25 cellular contexts compared by ENCODE assay signal in genomic region chr1:7932524-7933149, GRCh38. TPM values are rescaled to one million over a fixed set of nuclear protein-coding genes. Genes with fewer than 3 reads are reported as not detected.
DNase-seq lines count a peak whose midpoint lies in the region; ATAC-seq, FAIRE-seq and TF ChIP-seq lines count a peak whose summit lies in the region.
"Had no signal": no experiment of that assay in that cellular context is flagged by ENCODE, and none has a peak within 500 bp of the region (broad histone marks: within the 10 kb centered on the region; RNA-seq: fewer than 3 reads in every experiment).

No MANE protein-coding gene starts in this region.

- H2AFZ ChIP-seq in HepG2 (ENCODE audit: low read length) = no peak overlapping the region
- H2AFZ ChIP-seq: hepatocyte had no signal

- ATAC-seq in HepG2 = peak; percentile 87
- ATAC-seq in right lobe of liver = no peak
- no peak for ATAC-seq in activated naive CD8-positive, alpha-beta T cell treated with anti-CD3 and anti-CD28 coated beads, Interleukin-2, amount 50 U/mL, for 24 hours
- ATAC-seq: esophagus mucosa, left ventricle myocardium superior had no signal

- no peak for TF ChIP-seq RAD21 in HepG2 (CRISPR knock-in tag; IDR thresholded peaks at IDR 0.05)

- H3K27me3 ChIP-seq in HepG2 (ENCODE audit: control insufficient read depth in 1 of 2, insufficient read depth in 2 of 2, low read length in 2 of 2) (peaks cover 1 to 20% of the 10 kb centered on the region in 2 experiments; a peak in 3 of 5 replicates), right lobe of liver (no peaks in the 10 kb centered on the region), HAP-1 (ENCODE audit: low read depth) (peaks cover 14% of the 10 kb centered on the region)
- H3K27me3 ChIP-seq: brain microvascular endothelial cell, thyroid gland had no signal

- no TSS peak for BruUV-seq in HepG2 (replicated peaks; lab: Mats Ljungman, UMichigan)

- H3K9me3 Mint-ChIP-seq in activated naive CD8-positive, alpha-beta T cell treated with anti-CD3 and anti-CD28 coated beads, Interleukin-2, amount 50 U/mL, for 24 hours = no peaks in the 10 kb centered on the region

- FAIRE-seq in HepG2 (lab: Jason Lieb, UNC) = no peak

- H3K4me3 ChIP-seq in HepG2 (replicated peaks in 1 of 3; ENCODE audit: insufficient read depth in 1 of 3, low read depth in 2 of 3, low read length in 3 of 3) (no peak overlapping the region), right lobe of liver (no peak overlapping the region), HAP-1 (no peak overlapping the region)
- H3K4me3 ChIP-seq: adrenal gland, hepatocyte, thyroid gland had no signal

- H3K9ac ChIP-seq in HepG2 (ENCODE audit: insufficient read depth, low read depth, low read length) = no peak overlapping the region
- H3K9ac ChIP-seq: KMS-11 had no signal

- H3K27ac Mint-ChIP-seq in activated naive CD8-positive, alpha-beta T cell treated with anti-CD3 and anti-CD28 coated beads, Interleukin-2, amount 50 U/mL, for 24 hours = peak overlapping the region; percentile 98
- H3K27ac Mint-ChIP-seq: progenitor cell of endocrine pancreas had no signal

- H4K20me1 ChIP-seq in HepG2 (ENCODE audit: insufficient read depth, low read length) = no peaks in the 10 kb centered on the region

- H3K36me3 Mint-ChIP-seq in activated naive CD8-positive, alpha-beta T cell treated with anti-CD3 and anti-CD28 coated beads, Interleukin-2, amount 50 U/mL, for 24 hours (ENCODE audit: low read depth) = peaks cover 91% of the 10 kb centered on the region

- H3K9me3 ChIP-seq in HepG2 (ENCODE audit: low read length) = no peaks in the 10 kb centered on the region
- H3K9me3 ChIP-seq in right lobe of liver = no peaks in the 10 kb centered on the region
- no peaks in the 10 kb centered on the region for H3K9me3 ChIP-seq in HAP-1
- H3K9me3 ChIP-seq: adrenal gland, thyroid gland had no signal

- no peaks in the 10 kb centered on the region for H3K27me3 Mint-ChIP-seq in activated naive CD8-positive, alpha-beta T cell treated with anti-CD3 and anti-CD28 coated beads, Interleukin-2, amount 50 U/mL, for 24 hours

- H3K27ac ChIP-seq in HepG2 (ENCODE audit: extremely low read length, insufficient read depth, low read length) (no peak overlapping the region), right lobe of liver (no peak overlapping the region)
- H3K27ac ChIP-seq: adrenal gland, brain microvascular endothelial cell, hepatocyte, KMS-11, thyroid gland, WERI-Rb-1 had no signal

- CTCF ChIA-PET in HepG2 (lab: Yijun Ruan, JAX; ENCODE audit: low intra/inter-chr PET ratio, low total read pairs) = no interaction called here

- H3K4me3 Mint-ChIP-seq in activated naive CD8-positive, alpha-beta T cell treated with anti-CD3 and anti-CD28 coated beads, Interleukin-2, amount 50 U/mL, for 24 hours = peak overlapping the region; percentile 71

- in situ Hi-C loops in HepG2 (cut with HindIII; ENCODE audit: extremely low pct_ligation_motif_present, low pct_unique_long_range_greater_than_20kb) = no loop called here
- in situ Hi-C loops in HAP-1 (cut with MboI; ENCODE audit: low sequenced_read_pairs) = no loop called here

- no peaks in the 10 kb centered on the region for H3K4me1 ChIP-seq in HepG2 (ENCODE audit: insufficient read depth, low read length)
- no peaks in the 10 kb centered on the region for H3K4me1 ChIP-seq in right lobe of liver
- no peaks in the 10 kb centered on the region for H3K4me1 ChIP-seq in HAP-1
- H3K4me1 ChIP-seq: adrenal gland, thyroid gland had no signal

- intact Hi-C loops in HepG2 (cut with micrococcal nuclease; ENCODE audit: unreplicated experiment) = no loop called here
- intact Hi-C loops in right lobe of liver (cut with DNase I) = no loop called here

- H3K4me2 ChIP-seq in HepG2 (ENCODE audit: low read depth, low read length) = no peak overlapping the region
- H3K4me2 ChIP-seq: hepatocyte, KMS-11 had no signal

- DNase-seq in HepG2 (ENCODE audit: low spot score) (no peak), right lobe of liver (no peak), NCI-H526 treated with DMSO at 0.1 percent for 48 hours (lab: John Stamatoyannopoulos, UW) (peak; percentile 8), NCI-H1436 (lab: John Stamatoyannopoulos, UW) (no peak), HAP-1 (ENCODE audit: low spot score in 2 of 2) (no peak)
- no peak for DNase-seq in activated naive CD8-positive, alpha-beta T cell treated with anti-CD3 and anti-CD28 coated beads, Interleukin-2, amount 50 U/mL, for 24 hours
- no peak for DNase-seq in stimulated activated CD4-positive, alpha-beta T cell treated with anti-CD3 and anti-CD28 coated beads, Interleukin-4, amount 100 ng/mL, for 24 hours
- DNase-seq: adrenal gland; brain microvascular endothelial cell; DMS53; effector CD8-positive, alpha-beta T cell; foreskin melanocyte; GDM1; left ventricle myocardium superior; NCI-H1694 treated with DMSO at 0.1 percent for 48 hours; RPMI8226; stimulated activated CD4-positive, alpha-beta T cell treated with anti-CD3 and anti-CD28 coated beads, Interleukin-1b, Interleukin-23, amount 100 ng/mL, for 48 hours; stimulated activated naive CD4-positive, alpha-beta T cell; thyroid gland; WERI-Rb-1 had no signal

- 30% methylated on average over 15 of the region's 15 CpGs for WGBS in HepG2 (ENCODE audit: low lambda C conversion rate)
- WGBS in right lobe of liver (ENCODE audit: insufficient coverage, low coverage, low lambda C conversion rate, missing lambda C conversion rate) = 62% methylated on average over 14 of the region's 15 CpGs

- POLR2A ChIA-PET in HepG2 (lab: Yijun Ruan, JAX) = no interaction called here

- TF ChIP-seq CTCF in HepG2 (CRISPR knock-in tag; IDR thresholded peaks at IDR 0.05) (no peak), right lobe of liver (IDR thresholded peaks at IDR 0.05) (no peak)

- TF ChIP-seq EP300 in HepG2 (IDR thresholded peaks at IDR 0.05; ENCODE audit: low read depth in 2 of 2, low read length in 2 of 2) (no peak), HepG2 (CRISPR knock-in tag; IDR thresholded peaks at IDR 0.05; ENCODE audit: borderline replicate concordance) (no peak)

- H3K36me3 ChIP-seq in HepG2 (replicated peaks in 1 of 2; ENCODE audit: control insufficient read depth in 1 of 2, insufficient read depth in 2 of 2, low read length in 2 of 2) (no peaks in the 10 kb centered on the region), right lobe of liver (no peaks in the 10 kb centered on the region), HAP-1 (replicated peaks) (no peaks in the 10 kb centered on the region)
- H3K36me3 ChIP-seq: adrenal gland, brain microvascular endothelial cell, thyroid gland, WERI-Rb-1 had no signal

- H3K4me1 Mint-ChIP-seq in activated naive CD8-positive, alpha-beta T cell treated with anti-CD3 and anti-CD28 coated beads, Interleukin-2, amount 50 U/mL, for 24 hours = peaks cover 93% of the 10 kb centered on the region

- TF ChIP-seq POLR2A in HepG2 (IDR thresholded peaks at IDR 0.05; ENCODE audit: insufficient read depth in 1 of 2, low read depth in 2 of 2, low read length in 2 of 2) (no peak), right lobe of liver (IDR thresholded peaks at IDR 0.05) (no peak)

- no peaks in the 10 kb centered on the region for H3K79me2 ChIP-seq in HepG2 (ENCODE audit: insufficient read depth, low read length)
- H3K79me2 ChIP-seq: hepatocyte had no signal

RNA-seq across cellular contexts. Expression of gene TNFRSF9, which starts 8.0 kb away (rescaled TPM):
- total RNA-seq in HepG2 (2016; rRNA removed; fragmentation: Illumina TruSeq; extraction: Trizol) (0.07 TPM in 2 replicates), right lobe of liver (under 1 TPM in 4 of 6 experiments, not detected in 2; 0.06 to 0.22 (median 0.10) TPM)
- total RNA-seq in HepG2 (2016; cell fraction: cytosol; rRNA removed; fragmentation: Illumina TruSeq; extraction: Trizol; ENCODE audit: low read depth) = not detected in 2 replicates
- total RNA-seq in HepG2 (2016; cell fraction: insoluble cytoplasmic fraction; rRNA removed; fragmentation: Illumina TruSeq; extraction: Trizol) = 0.11 and 0.12 TPM in 2 replicates
- 0.03 and 0.15 TPM in 2 replicates for total RNA-seq in HepG2 (2016; cell fraction: membrane; rRNA removed; fragmentation: Illumina TruSeq; extraction: Trizol)
- not detected in 2 replicates for total RNA-seq in HepG2 (2016; cell fraction: nucleus; rRNA removed; fragmentation: Illumina TruSeq; extraction: Trizol)
- polyA plus RNA-seq in HepG2 (2011; rRNA removed) = not detected in 2 replicates
- 0.03 TPM in 1 of 2 replicates, not detected in the other for polyA plus RNA-seq in HepG2 (2011; cell fraction: cytosol; rRNA removed)
- not detected in 2 replicates for polyA plus RNA-seq in HepG2 (2011; cell fraction: nucleus; rRNA removed)
- not detected in 2 replicates for polyA plus RNA-seq in HepG2 (2012)
- polyA plus RNA-seq in HepG2 (2016; cell fraction: cytosol; fragmentation: Illumina TruSeq; extraction: Trizol; ENCODE audit: low read depth) = not detected in 2 replicates
- polyA plus RNA-seq in HepG2 (2016; cell fraction: insoluble cytoplasmic fraction; fragmentation: Illumina TruSeq; extraction: Trizol; ENCODE audit: low read depth) = 0.16 TPM in 1 of 2 replicates, not detected in the other
- 0.05 TPM in 1 of 2 replicates, not detected in the other for polyA plus RNA-seq in HepG2 (2016; cell fraction: membrane; fragmentation: Illumina TruSeq; extraction: Trizol; ENCODE audit: low read depth)
- 0.07 TPM in 1 of 2 replicates, not detected in the other for polyA plus RNA-seq in HepG2 (2016; cell fraction: nucleus; fragmentation: Illumina TruSeq; extraction: Trizol; ENCODE audit: insufficient read depth, low read depth)
- polyA minus RNA-seq in HepG2 (2011; rRNA and poly(A)+ RNA removed; ENCODE audit: low replicate concordance) = 1.3 TPM in 1 of 2 replicates, not detected in the other
- polyA minus RNA-seq in HepG2 (2011; cell fraction: cytosol; rRNA and poly(A)+ RNA removed) = not detected in 2 replicates
- polyA minus RNA-seq in HepG2 (2011; cell fraction: nucleus; rRNA and poly(A)+ RNA removed) = not detected in 2 replicates
- total RNA-seq: left ventricle myocardium superior had no signal
- polyA plus RNA-seq: neural cell had no signal

RNA-seq across cellular contexts. Expression of gene PARK7, which starts 28.9 kb away (rescaled TPM):
- 296 and 409 TPM in 2 replicates for total RNA-seq in HepG2 (2016; rRNA removed; fragmentation: Illumina TruSeq; extraction: Trizol)
- total RNA-seq in HepG2 (2016; cell fraction: cytosol; rRNA removed; fragmentation: Illumina TruSeq; extraction: Trizol; ENCODE audit: low read depth) = 134 and 137 TPM in 2 replicates
- total RNA-seq in HepG2 (2016; cell fraction: insoluble cytoplasmic fraction; rRNA removed; fragmentation: Illumina TruSeq; extraction: Trizol) = 293 and 390 TPM in 2 replicates
- 183 and 197 TPM in 2 replicates for total RNA-seq in HepG2 (2016; cell fraction: membrane; rRNA removed; fragmentation: Illumina TruSeq; extraction: Trizol)
- 97.3 and 108 TPM in 2 replicates for total RNA-seq in HepG2 (2016; cell fraction: nucleus; rRNA removed; fragmentation: Illumina TruSeq; extraction: Trizol)
- 160 and 212 TPM in 2 replicates for polyA plus RNA-seq in HepG2 (2011; rRNA removed)
- 157 and 186 TPM in 2 replicates for polyA plus RNA-seq in HepG2 (2011; cell fraction: cytosol; rRNA removed)
- polyA plus RNA-seq in HepG2 (2011; cell fraction: nucleus; rRNA removed) = 39.0 and 44.4 TPM in 2 replicates
- 232 and 305 TPM in 2 replicates for polyA plus RNA-seq in HepG2 (2012)
- polyA plus RNA-seq in HepG2 (2016; cell fraction: cytosol; fragmentation: Illumina TruSeq; extraction: Trizol; ENCODE audit: low read depth) = 218 and 228 TPM in 2 replicates
- polyA plus RNA-seq in HepG2 (2016; cell fraction: insoluble cytoplasmic fraction; fragmentation: Illumina TruSeq; extraction: Trizol; ENCODE audit: low read depth) = 522 and 557 TPM in 2 replicates
- 199 and 221 TPM in 2 replicates for polyA plus RNA-seq in HepG2 (2016; cell fraction: membrane; fragmentation: Illumina TruSeq; extraction: Trizol; ENCODE audit: low read depth)
- polyA plus RNA-seq in HepG2 (2016; cell fraction: nucleus; fragmentation: Illumina TruSeq; extraction: Trizol; ENCODE audit: insufficient read depth, low read depth) = 223 and 234 TPM in 2 replicates
- polyA minus RNA-seq in HepG2 (2011; rRNA and poly(A)+ RNA removed; ENCODE audit: low replicate concordance) = 24.0 and 53.8 TPM in 2 replicates
- 52.3 and 53.9 TPM in 2 replicates for polyA minus RNA-seq in HepG2 (2011; cell fraction: cytosol; rRNA and poly(A)+ RNA removed)
- polyA minus RNA-seq in HepG2 (2011; cell fraction: nucleus; rRNA and poly(A)+ RNA removed) = 28.7 and 42.4 TPM in 2 replicates
- 100 to 1,000 TPM; 144 to 218 (median 173) TPM for total RNA-seq in right lobe of liver
